ENCODE assay signal across 15 cellular contexts in genomic region chr1:15370781-15371467, GRCh38.
DNase-seq lines count a peak whose midpoint lies in the region; ATAC-seq lines count a peak whose summit lies in the region.
"Had no signal": no experiment of that assay in that cellular context is flagged by ENCODE, and none has a peak within 500 bp of the region (broad histone marks: within the 10 kb centered on the region; RNA-seq: fewer than 3 reads in every experiment).

No MANE protein-coding gene starts in this region.

- H3K4me3 ChIP-seq in rectal smooth muscle tissue (ENCODE audit: low read length): no peak overlapping the region
- H3K4me3 ChIP-seq: GM12878, HAP-1 had no signal

- DNase-seq in NCI-H1092 treated with DMSO at 0.1 percent for 48 hours (lab: John Stamatoyannopoulos, UW) (peak; percentile 76), cerebellar cortex (ENCODE audit: low spot score) (peak; percentile 90), left kidney (ENCODE audit: low read depth, low spot score) (peak; percentile 18), AG08395 (ENCODE audit: low spot score) (no peak), NCI-H1694 (lab: John Stamatoyannopoulos, UW) (no peak), NCI-H1048 (lab: John Stamatoyannopoulos, UW) (no peak)
- DNase-seq: activated CD4-positive, alpha-beta T cell treated with anti-CD3 and anti-CD28 coated beads, Interleukin-2, amount 50 U/mL, for 48 hours; activated naive CD4-positive, alpha-beta T cell treated with anti-CD3 and anti-CD28 coated beads for 36 hours; DMS79; mammary epithelial cell; NCI-H1694 treated with DMSO at 0.1 percent for 48 hours had no signal

- peak overlapping the region; percentile 41 for H3K27ac ChIP-seq in rectal smooth muscle tissue (ENCODE audit: low read depth, low read length)

- H3K27me3 ChIP-seq in rectal smooth muscle tissue (ENCODE audit: control insufficient read depth, insufficient read depth, low read length): no peaks in the 10 kb centered on the region

- H3K36me3 ChIP-seq in rectal smooth muscle tissue (ENCODE audit: control insufficient read depth, insufficient read depth, low read length): no peaks in the 10 kb centered on the region
- H3K36me3 ChIP-seq: HAP-1 had no signal

- H3K9ac ChIP-seq in rectal smooth muscle tissue (ENCODE audit: low read length): no peak overlapping the region

- peaks cover 17% of the 10 kb centered on the region for H3K4me1 ChIP-seq in rectal smooth muscle tissue (ENCODE audit: control insufficient read depth, insufficient read depth, low read length)

- no peak for ATAC-seq in GM21717 (IDR thresholded peaks at IDR 0.05; ENCODE audit: unreplicated experiment)
- ATAC-seq: GM12878 had no signal

Comparison
In these comparisons a context has a peak if more than half of its experiments do, and no peak if none do; other contexts are left out.
1. DNase-seq: peak in NCI-H1092 treated with DMSO at 0.1 percent for 48 hours (single experiment), cerebellar cortex (single experiment) and left kidney (single experiment); none in AG08395 (single experiment), NCI-H1694 (single experiment) and NCI-H1048 (single experiment).